In genomic region chr15:85178366-85178765, GRCh38 we compare ENCODE assay signal across 28 cellular contexts.
A peak's percentile ranks its signal among the peaks of the same experiment; 100 is the strongest.
DNase-seq lines count a peak whose midpoint lies in the region; ATAC-seq, FAIRE-seq and TF ChIP-seq lines count a peak whose summit lies in the region.
"Had no signal": no experiment of that assay in that cellular context is flagged by ENCODE, and none has a peak within 500 bp of the region (broad histone marks: within the 10 kb centered on the region; RNA-seq: fewer than 3 reads in every experiment).

No MANE protein-coding gene starts in this region.

- TF ChIP-seq POLR2A in HepG2 (IDR thresholded peaks at IDR 0.05; ENCODE audit: insufficient read depth in 1 of 2, low read depth in 2 of 2, low read length in 2 of 2): no peak
- no peak for TF ChIP-seq POLR2A in right lobe of liver (IDR thresholded peaks at IDR 0.05)
- no peak for TF ChIP-seq POLR2A in GM18505 (IDR thresholded peaks at IDR 0.05; ENCODE audit: borderline replicate concordance, extremely low read depth, insufficient read depth, insufficient read length)

- WGBS in HepG2 (ENCODE audit: low lambda C conversion rate): 1% methylated on average over 5 of the region's 5 CpGs
- 61% methylated on average over 5 of the region's 5 CpGs for WGBS in right lobe of liver (ENCODE audit: insufficient coverage, low coverage, low lambda C conversion rate, missing lambda C conversion rate)

- no peaks in the 10 kb centered on the region for H3K9me3 Mint-ChIP-seq in type B pancreatic cell

- no peak overlapping the region for H3K27ac ChIP-seq in HepG2 (ENCODE audit: extremely low read length, insufficient read depth, low read length)
- H3K27ac ChIP-seq in right lobe of liver: no peak overlapping the region
- H3K27ac ChIP-seq: SJSA1 had no signal

- DNase-seq in HepG2 (ENCODE audit: low spot score): no peak
- DNase-seq in right lobe of liver: no peak
- DNase-seq in NCI-H69 (lab: John Stamatoyannopoulos, UW): peak; percentile 23
- peak; percentile 79 for DNase-seq in left kidney (ENCODE audit: low read depth, low spot score)
- DNase-seq in type B pancreatic cell (ENCODE audit: extremely low spot score, unreplicated experiment): no peak
- no peak for DNase-seq in SKM-1 treated with dmso at 0.1 percent for 144 hours (lab: John Stamatoyannopoulos, UW; ENCODE audit: unreplicated experiment)
- DNase-seq: C1 segment of cervical spinal cord; Caco-2; CD4-positive, alpha-beta memory T cell; DMS79 treated with DMSO at 0.1 percent for 48 hours; GF-D8; KG1; MG63; NCI-H1105 treated with DMSO at 0.1 percent for 48 hours; NCI-H187; NCI-H2081 treated with DMSO at 0.1 percent for 48 hours; NCI-H2171 treated with DMSO at 0.1 percent for 48 hours; NCI-H345; NCI-H526; NK-92 treated with Interleukin-12 subunit alpha and Interleukin-12 subunit beta, amount 100 ng/mL, for 24 hours; PC-3; T-helper 1 cell had no signal

- no peak for TF ChIP-seq EP300 in HepG2 (IDR thresholded peaks at IDR 0.05; ENCODE audit: low read depth in 2 of 2, low read length in 2 of 2)
- no peak for TF ChIP-seq EP300 in HepG2 (CRISPR knock-in tag; IDR thresholded peaks at IDR 0.05; ENCODE audit: borderline replicate concordance)

- H3K4me3 ChIP-seq in HepG2 (replicated peaks in 1 of 3; ENCODE audit: insufficient read depth in 1 of 3, low read depth in 2 of 3, low read length in 3 of 3) (peak overlapping the region in 2 of 3 experiments; percentile 3 to 23; a peak in 2 of 6 replicates), right lobe of liver (no peak overlapping the region)
- H3K4me3 ChIP-seq: MG63, SJSA1 had no signal

- H3K27me3 ChIP-seq in HepG2 (ENCODE audit: control insufficient read depth in 1 of 2, insufficient read depth in 2 of 2, low read length in 2 of 2): 0 out of 5 replicates have a peak, but pooled peaks cover 0 to 1% of the 10 kb centered on the region in 2 experiments
- H3K27me3 ChIP-seq in right lobe of liver: no peaks in the 10 kb centered on the region
- H3K27me3 ChIP-seq: MG63, SJSA1 had no signal

- CTCF ChIA-PET in HepG2 (lab: Yijun Ruan, JAX; ENCODE audit: low intra/inter-chr PET ratio, low total read pairs): no interaction called here

- H3K4me1 ChIP-seq in HepG2 (ENCODE audit: insufficient read depth, low read length) (peaks cover 25% of the 10 kb centered on the region), right lobe of liver (no peaks in the 10 kb centered on the region)
- H3K4me1 ChIP-seq: Caco-2, SJSA1 had no signal

- no peaks in the 10 kb centered on the region for H3K79me2 ChIP-seq in HepG2 (ENCODE audit: insufficient read depth, low read length)

- BruUV-seq in HepG2 (replicated peaks; lab: Mats Ljungman, UMichigan): no TSS peak

- H3K27ac Mint-ChIP-seq in type B pancreatic cell: peak overlapping the region; percentile 36
- H3K27ac Mint-ChIP-seq: CD4-positive, alpha-beta memory T cell had no signal

- H3K4me1 Mint-ChIP-seq in type B pancreatic cell (ENCODE audit: unreplicated experiment): peaks cover 16% of the 10 kb centered on the region
- H3K4me1 Mint-ChIP-seq: CD4-positive, alpha-beta memory T cell had no signal

- H3K9ac ChIP-seq in HepG2 (ENCODE audit: insufficient read depth, low read depth, low read length): 0 out of 2 replicates have a peak overlapping the region, but pooled peaks have one; percentile 8

- no peak for ATAC-seq in HepG2
- no peak for ATAC-seq in right lobe of liver
- ATAC-seq in GM18505 (IDR thresholded peaks at IDR 0.05; ENCODE audit: unreplicated experiment): no peak
- ATAC-seq in GM21825 (IDR thresholded peaks at IDR 0.05; ENCODE audit: unreplicated experiment): no peak
- ATAC-seq: HCT116, PC-3 had no signal

- H3K27me3 Mint-ChIP-seq in type B pancreatic cell: no peaks in the 10 kb centered on the region

- POLR2A ChIA-PET in HepG2 (lab: Yijun Ruan, JAX): no interaction called here

- H4K20me1 ChIP-seq in HepG2 (ENCODE audit: insufficient read depth, low read length): no peaks in the 10 kb centered on the region

- no peak for FAIRE-seq in HepG2 (lab: Jason Lieb, UNC)
- FAIRE-seq: GM12891, HTR-8/SVneo had no signal

- H3K4me2 ChIP-seq in HepG2 (ENCODE audit: low read depth, low read length): peak overlapping the region; percentile 65

- TF ChIP-seq RAD21 in HepG2 (CRISPR knock-in tag; IDR thresholded peaks at IDR 0.05): no peak

- TF ChIP-seq CTCF in HepG2 (CRISPR knock-in tag; IDR thresholded peaks at IDR 0.05): no peak
- TF ChIP-seq CTCF in right lobe of liver (IDR thresholded peaks at IDR 0.05): no peak
- TF ChIP-seq CTCF in type B pancreatic cell (conservative IDR thresholded peaks at IDR 0.05): no peak

- H3K4me3 Mint-ChIP-seq in type B pancreatic cell: no peak overlapping the region
- H3K4me3 Mint-ChIP-seq: CD4-positive, alpha-beta memory T cell had no signal

- H3K36me3 Mint-ChIP-seq in type B pancreatic cell: no peaks in the 10 kb centered on the region
- H3K36me3 Mint-ChIP-seq: CD4-positive, alpha-beta memory T cell had no signal

- intact Hi-C loops in HepG2 (cut with micrococcal nuclease; ENCODE audit: unreplicated experiment) (no loop called here), right lobe of liver (cut with DNase I) (loop anchor here in 1 of 2 donors (10.0 kb wide), 1 partner anchor 224 kb away; no protein-coding TSS in a partner anchor)

- H3K9me3 ChIP-seq in HepG2 (ENCODE audit: low read length) (no peaks in the 10 kb centered on the region), right lobe of liver (no peaks in the 10 kb centered on the region)
- H3K9me3 ChIP-seq: Caco-2, SJSA1 had no signal

- H3K36me3 ChIP-seq in HepG2 (replicated peaks in 1 of 2; ENCODE audit: control insufficient read depth in 1 of 2, insufficient read depth in 2 of 2, low read length in 2 of 2): no peaks in the 10 kb centered on the region
- H3K36me3 ChIP-seq in right lobe of liver: no peaks in the 10 kb centered on the region
- H3K36me3 ChIP-seq: MG63, SJSA1 had no signal

- no peak overlapping the region for H2AFZ ChIP-seq in HepG2 (ENCODE audit: low read length)

- in situ Hi-C loops in HepG2 (cut with HindIII; ENCODE audit: extremely low pct_ligation_motif_present, low pct_unique_long_range_greater_than_20kb): no loop called here

TF ChIP-seq in HepG2, 621 proteins besides CTCF, POLR2A, EP300 and RAD21:
- peak; percentile 72; the same call in 1 of the 2 replicates for TF ChIP-seq SNAPC4 (CRISPR knock-in tag; IDR thresholded peaks at IDR 0.05)
- TF ChIP-seq E2F1 (CRISPR knock-in tag; IDR thresholded peaks at IDR 0.05): no peak

Comparison
In these comparisons a context has a peak if more than half of its experiments do, and no peak if none do; other contexts are left out.
1. H3K4me3 ChIP-seq: peak in HepG2 (2 of 3); none in right lobe of liver (0 of 3).
2. DNase-seq: peak in NCI-H69 (single experiment) and left kidney (single experiment); none in HepG2 (single experiment), right lobe of liver (0 of 3), type B pancreatic cell (single experiment) and SKM-1 treated with dmso at 0.1 percent for 144 hours (single experiment).